ENCODE assay signal across 13 cellular contexts in genomic region chr5:93995126-93995621, GRCh38.
DNase-seq lines count a peak whose midpoint lies in the region; ATAC-seq and TF ChIP-seq lines count a peak whose summit lies in the region.
"Had no signal": no experiment of that assay in that cellular context is flagged by ENCODE, and none has a peak within 500 bp of the region (broad histone marks: within the 10 kb centered on the region; RNA-seq: fewer than 3 reads in every experiment).

No MANE protein-coding gene starts in this region.

- no TSS peak for BruUV-seq in A673 (replicated peaks; lab: Mats Ljungman, UMichigan)

- ATAC-seq in GM19468 (IDR thresholded peaks at IDR 0.05; ENCODE audit: extremely low read depth, unreplicated experiment) (peak; percentile 34), HG03520 (IDR thresholded peaks at IDR 0.05; ENCODE audit: unreplicated experiment) (peak; percentile 70), lower lobe of right lung (no peak)

- H3K4me1 ChIP-seq in A673 (ENCODE audit: insufficient read depth, low read length, poor library complexity, severe bottlenecking) (peaks cover 4% of the 10 kb centered on the region), lower lobe of right lung (no peaks in the 10 kb centered on the region)

- intact Hi-C loops in A673 (cut with micrococcal nuclease; ENCODE audit: unreplicated experiment), result no loop called here
- intact Hi-C loops in lower lobe of right lung (cut with DNase I), result no loop called here

- H3K27me3 ChIP-seq in A673 (replicated peaks; ENCODE audit: insufficient read depth, low read depth, low read length, poor library complexity), result no peaks in the 10 kb centered on the region
- H3K27me3 ChIP-seq in lower lobe of right lung (ENCODE audit: low read depth), result no peaks in the 10 kb centered on the region
- H3K27me3 ChIP-seq: tibial nerve had no signal

- TF ChIP-seq CTCF in GM12865 (IDR thresholded peaks at IDR 0.05; ENCODE audit: insufficient read depth, low read depth, low read length, missing control alignments) (no peak), A673 (conservative IDR thresholded peaks at IDR 0.05; ENCODE audit: low read depth, low read length) (no peak), lower lobe of right lung (IDR thresholded peaks at IDR 0.05) (no peak)

- H3K27ac ChIP-seq in A673 (ENCODE audit: low read depth, low read length, poor library complexity, severe bottlenecking) (no peak overlapping the region), lower lobe of right lung (no peak overlapping the region)
- H3K27ac ChIP-seq: tibial nerve had no signal

- no peaks in the 10 kb centered on the region for H3K36me3 ChIP-seq in A673 (ENCODE audit: insufficient read depth, low read length, poor library complexity, severe bottlenecking)
- no peaks in the 10 kb centered on the region for H3K36me3 ChIP-seq in lower lobe of right lung
- H3K36me3 ChIP-seq: tibial nerve had no signal

- POLR2A ChIA-PET in A673 (lab: Charles Lee; ENCODE audit: low non-redundant PET), result no interaction called here

- CTCF ChIA-PET in A673 (lab: Charles Lee), result no interaction called here

- DNase-seq in GM12865 (ENCODE audit: low read depth) (peak; percentile 9), kidney glomerular epithelial cell (lab: John Stamatoyannopoulos, UW) (peak; percentile 5), NOMO-1 treated with dmso at 0.1 percent for 144 hours (lab: John Stamatoyannopoulos, UW; ENCODE audit: unreplicated experiment) (no peak), A673 (ENCODE audit: low spot score) (no peak), lower lobe of right lung (no peak)
- DNase-seq in activated CD8-positive, alpha-beta memory T cell treated with anti-CD3 and anti-CD28 coated beads, Interleukin-2, amount 50 U/mL, for 48 hours, result no peak
- DNase-seq: activated effector memory CD4-positive, alpha-beta T cell treated with Interleukin-2 at 50 U/mL for 16 hours; effector memory CD4-positive, alpha-beta T cell; NCI-H2107; T-cell had no signal

- H3K4me3 ChIP-seq in GM12865 (ENCODE audit: low read depth, low read length), result no peak overlapping the region
- no peak overlapping the region for H3K4me3 ChIP-seq in A673 (ENCODE audit: low read depth, low read length, poor library complexity, severe bottlenecking)
- H3K4me3 ChIP-seq in lower lobe of right lung, result no peak overlapping the region
- H3K4me3 ChIP-seq: tibial nerve had no signal

- H3K9me3 ChIP-seq in A673 (ENCODE audit: low read depth, low read length, poor library complexity, severe bottlenecking), result no peaks in the 10 kb centered on the region
- H3K9me3 ChIP-seq in lower lobe of right lung, result no peaks in the 10 kb centered on the region

Comparison
In these comparisons a context has a peak if more than half of its experiments do, and no peak if none do; other contexts are left out.
1. DNase-seq: peak in GM12865 (single experiment) and kidney glomerular epithelial cell (single experiment); none in NOMO-1 treated with dmso at 0.1 percent for 144 hours (single experiment), activated CD8-positive, alpha-beta memory T cell treated with anti-CD3 and anti-CD28 coated beads, Interleukin-2, amount 50 U/mL, for 48 hours (single experiment), A673 (single experiment) and lower lobe of right lung (single experiment).
2. ATAC-seq: peak in GM19468 (single experiment) and HG03520 (single experiment); none in lower lobe of right lung (0 of 2).